Comparison of ENCODE assay signal across 8 cellular contexts in genomic region chr6:118776607-118777549, GRCh38.
DNase-seq lines count a peak whose midpoint lies in the region; ATAC-seq and TF ChIP-seq lines count a peak whose summit lies in the region.

No MANE protein-coding gene starts in this region.

- CTCF ChIA-PET in activated naive CD4-positive, alpha-beta T cell treated with anti-CD3 and anti-CD28 coated beads, Interleukin-2, amount 10 ng/mL, durations not matched to agents 7 days and 5 days (lab: Charles Lee), result interaction anchor here (0.9 to 3.6 kb wide), 11 partner anchors 10 to 492 kb away, joined by 3 to 23 read pairs (median 5); no protein-coding TSS in a partner anchor

- no peak for TF ChIP-seq POLR2A in GM18505 (IDR thresholded peaks at IDR 0.05; ENCODE audit: borderline replicate concordance, extremely low read depth, insufficient read depth, insufficient read length)

- no peaks in the 10 kb centered on the region for H3K9me3 ChIP-seq in psoas muscle

- H3K9me3 Mint-ChIP-seq in activated naive CD4-positive, alpha-beta T cell treated with anti-CD3 and anti-CD28 coated beads, Interleukin-2, amount 10 ng/mL, durations not matched to agents 7 days and 5 days, result no peaks in the 10 kb centered on the region

- peaks cover 13% of the 10 kb centered on the region for H3K4me1 ChIP-seq in psoas muscle

- H3K27me3 Mint-ChIP-seq in activated naive CD4-positive, alpha-beta T cell treated with anti-CD3 and anti-CD28 coated beads, Interleukin-2, amount 10 ng/mL, durations not matched to agents 7 days and 5 days, result peaks cover 21% of the 10 kb centered on the region

- no peak overlapping the region for H3K4me3 Mint-ChIP-seq in activated naive CD4-positive, alpha-beta T cell treated with anti-CD3 and anti-CD28 coated beads, Interleukin-2, amount 10 ng/mL, durations not matched to agents 7 days and 5 days

- H3K4me3 ChIP-seq in psoas muscle, result peak overlapping the region; percentile 51

- peak; percentile 84 for TF ChIP-seq CTCF in psoas muscle (IDR thresholded peaks at IDR 0.05)

- DNase-seq in EL, result peak; percentile 75
- peak; percentile 82 for DNase-seq in M059J (ENCODE audit: low read depth)
- peak; percentile 6 for DNase-seq in SIG-M5 (lab: John Stamatoyannopoulos, UW)
- DNase-seq in activated naive CD4-positive, alpha-beta T cell treated with anti-CD3 and anti-CD28 coated beads, Interleukin-2, amount 10 ng/mL, durations not matched to agents 7 days and 5 days, result peak; percentile 79
- peak; percentile 77 for DNase-seq in globus pallidus (ENCODE audit: low spot score)
- peak; percentile 33 to 62 for DNase-seq in psoas muscle

- ATAC-seq in GM21786 (IDR thresholded peaks at IDR 0.05; ENCODE audit: unreplicated experiment) (peak; percentile 85), psoas muscle (peak; percentile 85 to 97 (median 87)), GM18505 (IDR thresholded peaks at IDR 0.05; ENCODE audit: unreplicated experiment) (no peak)

- WGBS in psoas muscle, 3 donors, result 29 to 45% (median 35%) methylated on average over 5 of the region's 5 CpGs

- H3K36me3 Mint-ChIP-seq in activated naive CD4-positive, alpha-beta T cell treated with anti-CD3 and anti-CD28 coated beads, Interleukin-2, amount 10 ng/mL, durations not matched to agents 7 days and 5 days, result no peaks in the 10 kb centered on the region

- H3K27ac Mint-ChIP-seq in activated naive CD4-positive, alpha-beta T cell treated with anti-CD3 and anti-CD28 coated beads, Interleukin-2, amount 10 ng/mL, durations not matched to agents 7 days and 5 days, result no peak overlapping the region

- intact Hi-C loops in psoas muscle (cut with DNase I), result loop anchor here (1.0 to 10.0 kb wide), 4 partner anchors 70 to 492 kb away; partner anchors contain the start of gene CEP85L (in 1 of the 2)

- no peak overlapping the region for H3K27ac ChIP-seq in psoas muscle

- H3K27me3 ChIP-seq in psoas muscle (ENCODE audit: insufficient read depth in 3 of 3, low read length in 2 of 3), result no peaks in the 10 kb centered on the region

- H3K4me1 Mint-ChIP-seq in activated naive CD4-positive, alpha-beta T cell treated with anti-CD3 and anti-CD28 coated beads, Interleukin-2, amount 10 ng/mL, durations not matched to agents 7 days and 5 days, result peaks cover 14% of the 10 kb centered on the region

- no peaks in the 10 kb centered on the region for H3K36me3 ChIP-seq in psoas muscle (ENCODE audit: insufficient read depth in 1 of 2, low read depth in 1 of 2)

Comparison
In these comparisons a context has a peak if more than half of its experiments do, and no peak if none do; other contexts are left out.
1. DNase-seq: peak in every context shown above with its lines; median percentile 82 in M059J; 79 in activated naive CD4-positive, alpha-beta T cell treated with anti-CD3 and anti-CD28 coated beads, Interleukin-2, amount 10 ng/mL, durations not matched to agents 7 days and 5 days; 77 in globus pallidus; 75 in EL; 48 in psoas muscle; 6 in SIG-M5.